In genomic region chr1:246491551-246492053, GRCh38 we compare ENCODE assay signal across 23 cellular contexts. TPM values are rescaled to one million over a fixed set of nuclear protein-coding genes. Genes with fewer than 3 reads are reported as not detected.
DNase-seq lines count a peak whose midpoint lies in the region; ATAC-seq lines count a peak whose summit lies in the region.
"Had no signal": no experiment of that assay in that cellular context is flagged by ENCODE, and none has a peak within 500 bp of the region (broad histone marks: within the 10 kb centered on the region; RNA-seq: fewer than 3 reads in every experiment).

No MANE protein-coding gene starts in this region.

- H3K4me3 Mint-ChIP-seq in T-helper 17 cell = no peak overlapping the region
- H3K4me3 Mint-ChIP-seq in stimulated activated memory B cell treated with anti-CD40 and anti-IgM and Interleukin-4, amounts not matched to agents 10 μg/mL and 1 μg/mL and 100 μg/mL, for 72 hours = no peak overlapping the region
- H3K4me3 Mint-ChIP-seq: CD4-positive, alpha-beta T cell had no signal

- H3K36me3 Mint-ChIP-seq in T-helper 17 cell (ENCODE audit: low read depth) = no peaks in the 10 kb centered on the region
- H3K36me3 Mint-ChIP-seq in stimulated activated memory B cell treated with anti-CD40 and anti-IgM and Interleukin-4, amounts not matched to agents 10 μg/mL and 1 μg/mL and 100 μg/mL, for 72 hours = no peaks in the 10 kb centered on the region

- peak; percentile 61 for DNase-seq in G401 (ENCODE audit: low spot score)
- no peak for DNase-seq in T-helper 17 cell
- DNase-seq in cerebellum (ENCODE audit: low spot score) = peak; percentile 50
- no peak for DNase-seq in effector CD4-positive, alpha-beta T cell
- no peak for DNase-seq in NCI-H1930 (lab: John Stamatoyannopoulos, UW)
- DNase-seq in cerebellar nuclear complex (lab: John Stamatoyannopoulos, UW) = no peak
- DNase-seq: Caco-2; CD4-positive, alpha-beta T cell; DMS 273 treated with DMSO at 0.1 percent for 48 hours; DMS79; EL; GF-D8; Karpas-422; NCI-H1105; NCI-H1436 treated with DMSO at 0.1 percent for 48 hours; NCI-H187 treated with DMSO at 0.1 percent for 48 hours; NCI-H446 treated with DMSO at 0.1 percent for 48 hours; NCI-H526; NCI-H82; NK-92 treated with Interleukin-12 subunit alpha and Interleukin-12 subunit beta, amount 100 ng/mL, for 24 hours; PC-3 had no signal

- no peak for ATAC-seq in T-helper 17 cell
- ATAC-seq in stimulated activated memory B cell treated with anti-CD40 and anti-IgM and Interleukin-4, amounts not matched to agents 10 μg/mL and 1 μg/mL and 100 μg/mL, for 72 hours = no peak
- ATAC-seq: PC-3 had no signal

- no peaks in the 10 kb centered on the region for H3K9me3 Mint-ChIP-seq in stimulated activated memory B cell treated with anti-CD40 and anti-IgM and Interleukin-4, amounts not matched to agents 10 μg/mL and 1 μg/mL and 100 μg/mL, for 72 hours
- H3K9me3 Mint-ChIP-seq: CD4-positive, alpha-beta T cell had no signal

- peaks cover 12% of the 10 kb centered on the region for H3K4me1 Mint-ChIP-seq in T-helper 17 cell
- peaks cover 13% of the 10 kb centered on the region for H3K4me1 Mint-ChIP-seq in stimulated activated memory B cell treated with anti-CD40 and anti-IgM and Interleukin-4, amounts not matched to agents 10 μg/mL and 1 μg/mL and 100 μg/mL, for 72 hours

- H3K27me3 Mint-ChIP-seq in T-helper 17 cell = no peaks in the 10 kb centered on the region
- no peaks in the 10 kb centered on the region for H3K27me3 Mint-ChIP-seq in stimulated activated memory B cell treated with anti-CD40 and anti-IgM and Interleukin-4, amounts not matched to agents 10 μg/mL and 1 μg/mL and 100 μg/mL, for 72 hours
- H3K27me3 Mint-ChIP-seq: CD4-positive, alpha-beta T cell had no signal

- no peaks in the 10 kb centered on the region for H3K9me3 ChIP-seq in T-helper 17 cell (ENCODE audit: control insufficient read depth, low read length, poor library complexity, severe bottlenecking)
- H3K9me3 ChIP-seq: BLaER1 treated with 17β-estradiol and CSF1 and Interleukin-3, amounts not matched to agents 10 nM and 100 nM; Caco-2 had no signal

- in situ Hi-C loops in G401 (cut with HindIII; ENCODE audit: low sequenced_read_pairs) = no loop called here

- H3K27ac Mint-ChIP-seq in T-helper 17 cell = peak overlapping the region; percentile 77
- H3K27ac Mint-ChIP-seq in stimulated activated memory B cell treated with anti-CD40 and anti-IgM and Interleukin-4, amounts not matched to agents 10 μg/mL and 1 μg/mL and 100 μg/mL, for 72 hours = peak overlapping the region; percentile 61
- H3K27ac Mint-ChIP-seq: CD4-positive, alpha-beta T cell had no signal

RNA-seq across cellular contexts. Expression of gene SMYD3, which starts 15.5 kb away (rescaled TPM):
- total RNA-seq in G401 (2014; rRNA removed; shearing (Covaris generic)) = 49.5 and 69.6 TPM in 2 replicates
- total RNA-seq in T-helper 17 cell (10 to 100 TPM; 28.6 to 31.5 TPM), cerebellum (48.9 TPM)

Comparison
In these comparisons a context has a peak if more than half of its experiments do, and no peak if none do; other contexts are left out.
1. DNase-seq: peak in G401 (single experiment) and cerebellum (single experiment); none in T-helper 17 cell (0 of 3), effector CD4-positive, alpha-beta T cell (single experiment), NCI-H1930 (0 of 2) and cerebellar nuclear complex (0 of 2).